Comparison of ENCODE assay signal across 9 cellular contexts in genomic region chr13:99657848-99658265, GRCh38. TPM values are rescaled to one million over a fixed set of nuclear protein-coding genes. Genes with fewer than 3 reads are reported as not detected.
A peak's percentile ranks its signal among the peaks of the same experiment; 100 is the strongest.
DNase-seq lines count a peak whose midpoint lies in the region; ATAC-seq and TF ChIP-seq lines count a peak whose summit lies in the region.
"Had no signal": no experiment of that assay in that cellular context is flagged by ENCODE, and none has a peak within 500 bp of the region (broad histone marks: within the 10 kb centered on the region; RNA-seq: fewer than 3 reads in every experiment).

No MANE protein-coding gene starts in this region.

- TF ChIP-seq CTCF in Calu3 (IDR thresholded peaks at IDR 0.05; ENCODE audit: unreplicated experiment) (no peak), dorsolateral prefrontal cortex (IDR thresholded peaks at IDR 0.05 in 54 of 56, conservative IDR thresholded peaks at IDR 0.05 in 2 of 56; ENCODE audit: low read depth in 1 of 56, partially characterized antibody in 56 of 56) (peak in 10 of 56 donors; percentile 4 to 22 (median 11)), mesothelial cell of epicardium (IDR thresholded peaks at IDR 0.05; ENCODE audit: unreplicated experiment) (no peak), thoracic aorta (IDR thresholded peaks at IDR 0.05) (peak; percentile 8)

- no peaks in the 10 kb centered on the region for H3K9me3 ChIP-seq in thoracic aorta

- peak; percentile 30 for ATAC-seq in HG02759 (IDR thresholded peaks at IDR 0.05; ENCODE audit: unreplicated experiment)
- no peak for ATAC-seq in thoracic aorta (ENCODE audit: insufficient number of reproducible peaks, low FRiP score, low read depth)

- H3K36me3 Mint-ChIP-seq in Calu3 (ENCODE audit: insufficient read depth, unreplicated experiment) (peaks cover 8% of the 10 kb centered on the region), mesothelial cell of epicardium (no peaks in the 10 kb centered on the region)

- no peaks in the 10 kb centered on the region for H3K9me3 Mint-ChIP-seq in Calu3 (ENCODE audit: low read depth, unreplicated experiment)
- H3K9me3 Mint-ChIP-seq in mesothelial cell of epicardium, result no peaks in the 10 kb centered on the region

- H3K27ac Mint-ChIP-seq in Calu3 (ENCODE audit: unreplicated experiment), result no peak overlapping the region
- H3K27ac Mint-ChIP-seq in mesothelial cell of epicardium, result peak overlapping the region; percentile 83

- H3K27me3 Mint-ChIP-seq in Calu3 (ENCODE audit: unreplicated experiment), result no peaks in the 10 kb centered on the region
- peaks cover 39% of the 10 kb centered on the region for H3K27me3 Mint-ChIP-seq in mesothelial cell of epicardium (ENCODE audit: low read depth)

- peak overlapping the region in 58 of 59 donors; percentile 53 to 98 (median 89) for H3K27ac ChIP-seq in dorsolateral prefrontal cortex
- H3K27ac ChIP-seq in thoracic aorta, result peak overlapping the region; percentile 59 to 83

- no peaks in the 10 kb centered on the region for H3K4me1 Mint-ChIP-seq in Calu3 (ENCODE audit: low read depth, unreplicated experiment)
- H3K4me1 Mint-ChIP-seq in mesothelial cell of epicardium, result peaks cover 25% of the 10 kb centered on the region

- H3K4me3 Mint-ChIP-seq in Calu3 (ENCODE audit: low read depth, unreplicated experiment) (peak overlapping the region; percentile 69), mesothelial cell of epicardium (peak overlapping the region; percentile 75)

- H3K27me3 ChIP-seq in dorsolateral prefrontal cortex, result no peaks in the 10 kb centered on the region
- no peaks in the 10 kb centered on the region for H3K27me3 ChIP-seq in thoracic aorta (replicated peaks; ENCODE audit: insufficient read depth)

- intact Hi-C loops in Calu3 (cut with micrococcal nuclease; ENCODE audit: unreplicated experiment) (loop anchor here (5.0 to 10.0 kb wide), 3 partner anchors 317 to 857 kb away; partner anchors contain the start of gene ZIC5), dorsolateral prefrontal cortex (cut with DNase I) (loop anchor here (2.0 to 10.0 kb wide), 6 partner anchors 577 to 1467 kb away; no protein-coding TSS in a partner anchor)

- H3K4me3 ChIP-seq in dorsolateral prefrontal cortex (peak overlapping the region; percentile 22 to 79 (median 62)), thoracic aorta (peak overlapping the region; percentile 72)
- H3K4me3 ChIP-seq: K562 had no signal

- peaks cover 0 to 13% of the 10 kb centered on the region in 2 donors for H3K4me1 ChIP-seq in thoracic aorta (ENCODE audit: control insufficient read depth in 1 of 2, low read depth in 2 of 2)

- CTCF ChIA-PET in Calu3 (lab: Charles Lee), result no interaction called here

- H3K36me3 ChIP-seq in thoracic aorta, result no peaks in the 10 kb centered on the region

- BruUV-seq in Calu3 (replicated peaks; lab: Mats Ljungman, UMichigan), result no TSS peak

- DNase-seq in Calu3 (peak; percentile 30), UCSD-AML1 (lab: John Stamatoyannopoulos, UW; ENCODE audit: unreplicated experiment) (peak; percentile 57), dorsolateral prefrontal cortex (peak in 4 of 10 donors; percentile 10 to 66 (median 45)), mesothelial cell of epicardium (ENCODE audit: low spot score in 2 of 2, unreplicated experiment in 2 of 2) (no peak), thoracic aorta (ENCODE audit: low spot score) (no peak), NCI-H2029 (lab: John Stamatoyannopoulos, UW) (no peak), T1000 (lab: John Stamatoyannopoulos, UW) (no peak)

RNA-seq across cellular contexts. Expression of gene CLYBL, which starts 51.4 kb away (rescaled TPM):
- total RNA-seq in Calu3 (2022) (2.0 and 3.2 TPM in 2 replicates), dorsolateral prefrontal cortex (10 to 100 TPM in 72 of 120 experiments, 1 to 10 TPM in 48; 5.6 to 17.7 (median 10.8) TPM), mesothelial cell of epicardium (8.0 to 8.7 TPM (median 8.3 TPM) in 3 replicates), thoracic aorta (1 to 10 TPM; 2.8 to 5.4 TPM)

Comparison
In these comparisons a context has a peak if more than half of its experiments do, and no peak if none do; other contexts are left out.
1. DNase-seq: peak in Calu3 (single experiment) and UCSD-AML1 (single experiment); none in mesothelial cell of epicardium (0 of 2), thoracic aorta (single experiment), NCI-H2029 (single experiment) and T1000 (single experiment).